Comparison of ENCODE assay signal across 1 cellular context in genomic region chr16:85546585-85547447, GRCh38.
TF ChIP-seq lines count a peak whose summit lies in the region.

No MANE protein-coding gene starts in this region.

TF ChIP-seq in K562, 482 proteins besides CTCF, POLR2A, EP300 and RAD21:
- no peak for TF ChIP-seq AFF1 (IDR thresholded peaks at IDR 0.05; ENCODE audit: low read depth in 1 of 2, partially characterized antibody in 2 of 2)
- peak; percentile 99 for TF ChIP-seq ZNF12 (CRISPR knock-in tag; IDR thresholded peaks at IDR 0.05)
- TF ChIP-seq POLR2G (IDR thresholded peaks at IDR 0.05; ENCODE audit: low read depth, low read length), result peak; percentile 62
- peak; percentile 27 for TF ChIP-seq RBM22 (IDR thresholded peaks at IDR 0.05; ENCODE audit: low read depth, low read length, poor library complexity, severe bottlenecking)
